15 cellular contexts compared by ENCODE assay signal in genomic region chr1:212520746-212521145, GRCh38.
DNase-seq lines count a peak whose midpoint lies in the region; ATAC-seq and TF ChIP-seq lines count a peak whose summit lies in the region.
"Had no signal": no experiment of that assay in that cellular context is flagged by ENCODE, and none has a peak within 500 bp of the region (broad histone marks: within the 10 kb centered on the region; RNA-seq: fewer than 3 reads in every experiment).

No MANE protein-coding gene starts in this region.

- H3K4me3 ChIP-seq in transverse colon: no peak overlapping the region
- no peak overlapping the region for H3K4me3 ChIP-seq in suprapubic skin
- H3K4me3 ChIP-seq: A549, HAP-1 had no signal

- peak; percentile 79 to 90 for DNase-seq in NCI-H524 (lab: John Stamatoyannopoulos, UW)
- DNase-seq in NCI-H82 treated with DMSO at 0.1 percent for 48 hours (lab: John Stamatoyannopoulos, UW; ENCODE audit: unreplicated experiment): peak; percentile 89
- peak; percentile 41 to 61 for DNase-seq in left colon
- DNase-seq in transverse colon: peak; percentile 40
- DNase-seq in HEK293T (ENCODE audit: extremely low spot score): no peak
- DNase-seq in suprapubic skin (ENCODE audit: low spot score in 2 of 2): no peak
- DNase-seq: CD8-positive, alpha-beta T cell; COR-L47; DMS53; GF-D8; HFFc6 had no signal

- no peak for TF ChIP-seq POLR2A in transverse colon (IDR thresholded peaks at IDR 0.05)
- TF ChIP-seq POLR2A in suprapubic skin (IDR thresholded peaks at IDR 0.05): no peak

- H3K27ac ChIP-seq in transverse colon (no peak overlapping the region), suprapubic skin (no peak overlapping the region)
- H3K27ac ChIP-seq: A549 had no signal

- no peak for TF ChIP-seq EP300 in transverse colon (IDR thresholded peaks at IDR 0.05; ENCODE audit: low read depth)
- no peak for TF ChIP-seq EP300 in suprapubic skin (IDR thresholded peaks at IDR 0.05)

- CTCF ChIA-PET in HEK293T (lab: Yijun Ruan, JAX): no interaction called here

- H3K36me3 ChIP-seq in transverse colon (no peaks in the 10 kb centered on the region), suprapubic skin (no peaks in the 10 kb centered on the region)
- H3K36me3 ChIP-seq: HAP-1 had no signal

- intact Hi-C loops in left colon (cut with DNase I, micrococcal nuclease): no loop called here
- intact Hi-C loops in transverse colon (cut with DNase I; ENCODE audit: low total_unique reads): no loop called here

- in situ Hi-C loops in transverse colon (cut with MboI; ENCODE audit: low pct_ligation_motif_present in 1 of 4, low pct_unique_long_range_greater_than_20kb in 1 of 4, low sequenced_read_pairs in 3 of 4): no loop called here

- POLR2A ChIA-PET in HEK293T (lab: Yijun Ruan, JAX): no interaction called here

- ATAC-seq in left colon (peak; percentile 65), HG02970 (IDR thresholded peaks at IDR 0.05; ENCODE audit: low FRiP score, unreplicated experiment) (no peak)
- ATAC-seq: A549; CD8-positive, alpha-beta T cell; HepG2 had no signal

- TF ChIP-seq CTCF in transverse colon (IDR thresholded peaks at IDR 0.05) (no peak), suprapubic skin (IDR thresholded peaks at IDR 0.05) (no peak)

- H3K9me3 ChIP-seq in transverse colon (no peaks in the 10 kb centered on the region), suprapubic skin (no peaks in the 10 kb centered on the region)
- H3K9me3 ChIP-seq: A549, HAP-1 had no signal

- 45 to 49% methylated on average over 4 to 5 of the region's 5 CpGs for WGBS in transverse colon (ENCODE audit: low coverage in 1 of 2), 2 donors
- 75% methylated on average over 5 of the region's 5 CpGs for WGBS in suprapubic skin

- H3K4me1 ChIP-seq in transverse colon (peaks cover 11 to 25% (median 17%) of the 10 kb centered on the region in 4 donors), suprapubic skin (peaks cover 8% of the 10 kb centered on the region)
- H3K4me1 ChIP-seq: HAP-1 had no signal

- peaks cover 3% of the 10 kb centered on the region for H3K27me3 ChIP-seq in transverse colon
- no peaks in the 10 kb centered on the region for H3K27me3 ChIP-seq in suprapubic skin

TF ChIP-seq in HEK293T, 16 proteins besides CTCF, POLR2A, EP300 and RAD21:
- no peak for TF ChIP-seq TARDBP (IDR thresholded peaks at IDR 0.05)
- no peak for TF ChIP-seq CTBP1 (IDR thresholded peaks at IDR 0.05; ENCODE audit: borderline replicate concordance)
- TF ChIP-seq FOXK2 (IDR thresholded peaks at IDR 0.05): no peak
- TF ChIP-seq FOXA1 (IDR thresholded peaks at IDR 0.05): no peak
- no peak for TF ChIP-seq ARNT (IDR thresholded peaks at IDR 0.05)
- TF ChIP-seq ELF4 (IDR thresholded peaks at IDR 0.05): no peak

Comparison
In these comparisons a context has a peak if more than half of its experiments do, and no peak if none do; other contexts are left out.
1. DNase-seq: peak in NCI-H524 (2 of 2), NCI-H82 treated with DMSO at 0.1 percent for 48 hours (single experiment), left colon (2 of 2) and transverse colon (single experiment); none in HEK293T (single experiment) and suprapubic skin (0 of 2).